Comparison of ENCODE assay signal across 1 cellular context in the genomic region with DNA sequence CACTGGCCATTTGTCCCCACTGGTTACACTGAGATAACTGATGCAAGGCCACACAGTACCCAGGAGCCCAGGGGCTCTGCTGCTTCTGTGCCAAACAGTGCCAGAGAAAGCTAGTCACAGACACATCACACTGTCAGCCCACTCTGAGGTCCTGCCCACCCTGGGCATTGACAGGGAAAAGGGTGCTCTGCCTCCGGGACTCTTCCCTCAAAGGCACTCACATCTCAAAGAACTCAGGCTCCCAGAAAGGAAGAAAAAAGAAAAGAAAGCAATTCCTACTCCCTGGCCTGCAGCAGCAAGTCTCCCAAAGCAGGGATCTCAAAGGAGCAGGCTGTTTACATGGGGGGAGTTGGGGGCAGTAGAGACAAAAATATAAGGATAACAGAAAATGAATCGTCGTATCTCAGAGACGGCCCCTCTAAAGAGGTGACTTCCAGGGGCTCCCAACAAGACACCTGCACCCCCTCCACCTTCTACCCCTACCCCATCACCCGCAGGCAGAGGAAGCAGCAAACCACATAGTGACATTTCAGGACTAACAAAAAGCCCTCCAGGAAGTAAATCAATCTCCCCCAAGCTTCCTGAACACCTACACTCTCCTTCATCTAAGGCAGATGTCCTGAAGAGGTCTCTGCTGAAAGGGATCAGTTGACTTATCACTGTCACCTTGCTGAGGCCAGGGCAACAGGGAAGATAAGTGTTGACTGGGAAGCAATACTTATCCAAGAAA.
TF ChIP-seq lines count a peak whose summit lies in the region.

No MANE protein-coding gene starts in this region.

TF ChIP-seq in IMR-90, 13 proteins besides CTCF, POLR2A, EP300 and RAD21:
- TF ChIP-seq MAFK (IDR thresholded peaks at IDR 0.05; ENCODE audit: low read depth, low read length) (no peak), MXI1 (IDR thresholded peaks at IDR 0.05; ENCODE audit: borderline replicate concordance, low read depth, low read length) (no peak), CHD1 (IDR thresholded peaks at IDR 0.05; ENCODE audit: low read depth, low read length) (no peak)
- TF ChIP-seq, protein P1, sequence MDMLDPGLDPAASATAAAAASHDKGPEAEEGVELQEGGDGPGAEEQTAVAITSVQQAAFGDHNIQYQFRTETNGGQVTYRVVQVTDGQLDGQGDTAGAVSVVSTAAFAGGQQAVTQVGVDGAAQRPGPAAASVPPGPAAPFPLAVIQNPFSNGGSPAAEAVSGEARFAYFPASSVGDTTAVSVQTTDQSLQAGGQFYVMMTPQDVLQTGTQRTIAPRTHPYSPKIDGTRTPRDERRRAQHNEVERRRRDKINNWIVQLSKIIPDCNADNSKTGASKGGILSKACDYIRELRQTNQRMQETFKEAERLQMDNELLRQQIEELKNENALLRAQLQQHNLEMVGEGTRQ (IDR thresholded peaks at IDR 0.05; ENCODE audit: low read depth, low read length): no peak
- TF ChIP-seq, protein P2, sequence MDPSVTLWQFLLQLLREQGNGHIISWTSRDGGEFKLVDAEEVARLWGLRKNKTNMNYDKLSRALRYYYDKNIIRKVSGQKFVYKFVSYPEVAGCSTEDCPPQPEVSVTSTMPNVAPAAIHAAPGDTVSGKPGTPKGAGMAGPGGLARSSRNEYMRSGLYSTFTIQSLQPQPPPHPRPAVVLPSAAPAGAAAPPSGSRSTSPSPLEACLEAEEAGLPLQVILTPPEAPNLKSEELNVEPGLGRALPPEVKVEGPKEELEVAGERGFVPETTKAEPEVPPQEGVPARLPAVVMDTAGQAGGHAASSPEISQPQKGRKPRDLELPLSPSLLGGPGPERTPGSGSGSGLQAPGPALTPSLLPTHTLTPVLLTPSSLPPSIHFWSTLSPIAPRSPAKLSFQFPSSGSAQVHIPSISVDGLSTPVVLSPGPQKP (IDR thresholded peaks at IDR 0.05; ENCODE audit: borderline replicate concordance, low read depth, low read length): no peak
